Comparison of ENCODE assay signal across 9 cellular contexts in the genomic region with DNA sequence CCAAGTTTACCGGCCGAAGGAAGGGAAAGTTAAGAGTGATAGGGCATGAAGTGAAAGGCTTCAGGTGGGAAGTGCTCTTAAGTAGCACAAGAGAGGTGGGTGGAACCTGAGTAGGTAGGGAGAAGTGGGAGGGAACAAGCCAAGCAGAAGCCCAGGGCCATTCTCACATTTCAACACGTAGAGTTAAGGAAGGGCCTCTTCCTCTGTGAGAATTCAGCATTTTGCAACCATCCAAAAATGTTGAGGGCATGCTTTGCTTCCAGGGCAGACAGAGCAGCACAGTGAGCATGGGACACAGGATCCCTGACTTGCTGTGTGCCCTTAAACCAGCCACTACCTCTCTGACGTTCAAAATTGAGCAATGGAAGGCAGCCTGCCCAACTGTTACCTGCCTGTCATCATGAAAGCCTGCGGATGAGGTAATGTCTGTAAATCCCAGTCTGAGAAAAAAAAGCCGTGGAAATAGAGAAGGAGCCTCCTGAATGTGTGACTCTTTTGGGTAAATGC. TPM values are rescaled to one million over a fixed set of nuclear protein-coding genes. Genes with fewer than 3 reads are reported as not detected.
DNase-seq lines count a peak whose midpoint lies in the region; ATAC-seq, FAIRE-seq and TF ChIP-seq lines count a peak whose summit lies in the region.
"Had no signal": no experiment of that assay in that cellular context is flagged by ENCODE, and none has a peak within 500 bp of the region (broad histone marks: within the 10 kb centered on the region; RNA-seq: fewer than 3 reads in every experiment).

No MANE protein-coding gene starts in this region.

- FAIRE-seq in GM12891 (lab: Jason Lieb, UNC) = peak; percentile 92
- FAIRE-seq: islet of Langerhans had no signal

- ATAC-seq in natural killer cell treated with Interleukin-12 subunit alpha and Interleukin-12 subunit beta and Interleukin-15 and Interleukin-18, amount 100 ng/mL, for 72 hours = no peak
- ATAC-seq in GM21619 (IDR thresholded peaks at IDR 0.05; ENCODE audit: unreplicated experiment) = no peak

- peak overlapping the region; percentile 95 to 100 for H3K27ac Mint-ChIP-seq in natural killer cell treated with Interleukin-12 subunit alpha and Interleukin-12 subunit beta and Interleukin-15 and Interleukin-18, amount 100 ng/mL, for 72 hours

- no peaks in the 10 kb centered on the region for H3K9me3 Mint-ChIP-seq in natural killer cell treated with Interleukin-12 subunit alpha and Interleukin-12 subunit beta and Interleukin-15 and Interleukin-18, amount 100 ng/mL, for 72 hours

- H3K4me3 Mint-ChIP-seq in natural killer cell treated with Interleukin-12 subunit alpha and Interleukin-12 subunit beta and Interleukin-15 and Interleukin-18, amount 100 ng/mL, for 72 hours = peak overlapping the region; percentile 90

- H3K36me3 Mint-ChIP-seq in natural killer cell treated with Interleukin-12 subunit alpha and Interleukin-12 subunit beta and Interleukin-15 and Interleukin-18, amount 100 ng/mL, for 72 hours = peaks cover 15% of the 10 kb centered on the region

- DNase-seq in GM12891 (ENCODE audit: insufficient read length, low spot score) (no peak), NB4 (ENCODE audit: low read depth) (peak; percentile 29), astrocyte of the hippocampus (ENCODE audit: low read depth, low spot score) (peak; percentile 15), OCI-M2 (lab: John Stamatoyannopoulos, UW; ENCODE audit: unreplicated experiment) (no peak), NCI-H1436 treated with DMSO at 0.1 percent for 48 hours (lab: John Stamatoyannopoulos, UW) (no peak)
- DNase-seq in natural killer cell treated with Interleukin-12 subunit alpha and Interleukin-12 subunit beta and Interleukin-15 and Interleukin-18, amount 100 ng/mL, for 72 hours (ENCODE audit: low spot score) = no peak
- DNase-seq: NCI-H1105 treated with DMSO at 0.1 percent for 48 hours had no signal

- no peak overlapping the region for H3K4me3 ChIP-seq in NB4 (ENCODE audit: low read depth, low read length)

- peak; percentile 33; the same call in 1 of the 2 replicates for TF ChIP-seq POLR2A in GM12891 (IDR thresholded peaks at IDR 0.05; ENCODE audit: low read depth, low read length)
- TF ChIP-seq POLR2A in NB4 (IDR thresholded peaks at IDR 0.05; ENCODE audit: extremely low read depth, insufficient read length) = no peak

- H3K4me1 Mint-ChIP-seq in natural killer cell treated with Interleukin-12 subunit alpha and Interleukin-12 subunit beta and Interleukin-15 and Interleukin-18, amount 100 ng/mL, for 72 hours (ENCODE audit: low read depth in 2 of 2) = peaks cover 78 to 90% of the 10 kb centered on the region in 2 donors

- TF ChIP-seq CTCF in NB4 (IDR thresholded peaks at IDR 0.05; ENCODE audit: low read depth, low read length) = no peak

- H3K27me3 Mint-ChIP-seq in natural killer cell treated with Interleukin-12 subunit alpha and Interleukin-12 subunit beta and Interleukin-15 and Interleukin-18, amount 100 ng/mL, for 72 hours = no peaks in the 10 kb centered on the region

TF ChIP-seq in GM12891, 5 proteins besides CTCF, POLR2A, EP300 and RAD21:
- no peak for TF ChIP-seq POLR2AphosphoS5 (IDR thresholded peaks at IDR 0.05; ENCODE audit: low read depth, low read length)
- TF ChIP-seq PAX5 (IDR thresholded peaks at IDR 0.05; ENCODE audit: insufficient read depth, low read length, severe bottlenecking) = no peak
- no peak for TF ChIP-seq TAF1 (IDR thresholded peaks at IDR 0.05; ENCODE audit: low read depth, low read length)
- TF ChIP-seq SPI1 (IDR thresholded peaks at IDR 0.05; ENCODE audit: low read depth, low read length) = no peak
- TF ChIP-seq POU2F2 (IDR thresholded peaks at IDR 0.05; ENCODE audit: low read depth, low read length) = no peak

RNA-seq across cellular contexts. Expression of gene CYFIP2, which starts 3.3 kb away (rescaled TPM):
- 99.2 TPM for polyA plus RNA-seq in GM12891 (2012; ENCODE audit: low read depth, missing spikeins)
- total RNA-seq in natural killer cell treated with Interleukin-12 subunit alpha and Interleukin-12 subunit beta and Interleukin-15 and Interleukin-18, amount 100 ng/mL, for 72 hours = 100 to 1,000 TPM; 282 to 424 TPM

Comparison
In these comparisons a context has a peak if more than half of its experiments do, and no peak if none do; other contexts are left out.
1. DNase-seq: peak in NB4 (single experiment) and astrocyte of the hippocampus (single experiment); none in GM12891 (single experiment), natural killer cell treated with Interleukin-12 subunit alpha and Interleukin-12 subunit beta and Interleukin-15 and Interleukin-18, amount 100 ng/mL, for 72 hours (single experiment), OCI-M2 (single experiment) and NCI-H1436 treated with DMSO at 0.1 percent for 48 hours (single experiment).